ENCODE assay signal across 28 cellular contexts in genomic region chr12:119727600-119728436, GRCh38. TPM values are rescaled to one million over a fixed set of nuclear protein-coding genes. Genes with fewer than 3 reads are reported as not detected.
DNase-seq lines count a peak whose midpoint lies in the region; ATAC-seq and TF ChIP-seq lines count a peak whose summit lies in the region.
"Had no signal": no experiment of that assay in that cellular context is flagged by ENCODE, and none has a peak within 500 bp of the region (broad histone marks: within the 10 kb centered on the region; RNA-seq: fewer than 3 reads in every experiment).

No MANE protein-coding gene starts in this region.

- DNase-seq in GM12865 (ENCODE audit: low read depth) (peak; percentile 23), caudate nucleus (lab: John Stamatoyannopoulos, UW) (peak in 1 of 61 donors; percentile 25), glomerular visceral epithelial cell (ENCODE audit: extremely low spot score) (peak; percentile 9), 8988T (no peak), sciatic nerve (ENCODE audit: low spot score) (no peak), GM10266 (ENCODE audit: extremely low spot score) (no peak), NCI-H1694 (lab: John Stamatoyannopoulos, UW) (no peak)
- DNase-seq in stimulated activated naive B cell treated with anti-CD40 and anti-IgM and Interleukin-4, amounts not matched to agents 10 μg/mL and 1 μg/mL and 100 μg/mL, for 72 hours = no peak
- DNase-seq: activated CD4-positive, alpha-beta memory T cell treated with anti-CD3 and anti-CD28 coated beads, Interleukin-2, amount 10 ng/mL, durations not matched to agents 7 days and 5 days; activated CD4-positive, alpha-beta T cell treated with anti-CD3 and anti-CD28 coated beads for 1 hour; activated CD8-positive, alpha-beta memory T cell treated with anti-CD3 and anti-CD28 coated beads, Interleukin-2, amount 50 U/mL, for 48 hours; CD8-positive, alpha-beta T cell; DMS53; GM23248; heart right ventricle; Kasumi-1; mesenchymal stem cell; MV-4-11; NCI-H146; stimulated activated CD4-positive, alpha-beta T cell treated with anti-CD3 and anti-CD28 coated beads, Interleukin-15, amount 100 ng/mL, for 24 hours; stimulated activated naive CD4-positive, alpha-beta T cell treated with Interleukin-2 at 50 U/mL for 16 hours had no signal

- peaks cover 7 to 17% of the 10 kb centered on the region in 2 donors for H3K4me1 Mint-ChIP-seq in stimulated activated naive B cell treated with anti-CD40 and anti-IgM and Interleukin-4, amounts not matched to agents 10 μg/mL and 1 μg/mL and 100 μg/mL, for 72 hours
- H3K4me1 Mint-ChIP-seq: activated naive CD4-positive, alpha-beta T cell treated with anti-CD3 and anti-CD28 coated beads, Interleukin-2, amount 50 U/mL, for 24 hours; activated T-helper 17 cell treated with anti-CD3 and anti-CD28 coated beads, Interleukin-2, amount 50 U/mL, for 72 hours; neural progenitor cell had no signal

- intact Hi-C loops in sciatic nerve (cut with DNase I) = no loop called here

- no peaks in the 10 kb centered on the region for H3K9me3 Mint-ChIP-seq in stimulated activated naive B cell treated with anti-CD40 and anti-IgM and Interleukin-4, amounts not matched to agents 10 μg/mL and 1 μg/mL and 100 μg/mL, for 72 hours
- H3K9me3 Mint-ChIP-seq: activated CD4-positive, alpha-beta memory T cell treated with anti-CD3 and anti-CD28 coated beads, Interleukin-2, amount 10 ng/mL, durations not matched to agents 7 days and 5 days; activated naive CD4-positive, alpha-beta T cell treated with anti-CD3 and anti-CD28 coated beads, Interleukin-2, amount 50 U/mL, for 24 hours; activated T-helper 17 cell treated with anti-CD3 and anti-CD28 coated beads, Interleukin-2, amount 50 U/mL, for 72 hours; CD8-positive, alpha-beta T cell; neural progenitor cell had no signal

- H3K27me3 Mint-ChIP-seq in stimulated activated naive B cell treated with anti-CD40 and anti-IgM and Interleukin-4, amounts not matched to agents 10 μg/mL and 1 μg/mL and 100 μg/mL, for 72 hours = no peaks in the 10 kb centered on the region
- H3K27me3 Mint-ChIP-seq: activated CD4-positive, alpha-beta memory T cell treated with anti-CD3 and anti-CD28 coated beads, Interleukin-2, amount 10 ng/mL, durations not matched to agents 7 days and 5 days; activated naive CD4-positive, alpha-beta T cell treated with anti-CD3 and anti-CD28 coated beads, Interleukin-2, amount 50 U/mL, for 24 hours; activated T-helper 17 cell treated with anti-CD3 and anti-CD28 coated beads, Interleukin-2, amount 50 U/mL, for 72 hours; B cell had no signal

- H3K4me3 Mint-ChIP-seq in stimulated activated naive B cell treated with anti-CD40 and anti-IgM and Interleukin-4, amounts not matched to agents 10 μg/mL and 1 μg/mL and 100 μg/mL, for 72 hours = no peak overlapping the region
- H3K4me3 Mint-ChIP-seq: activated CD4-positive, alpha-beta memory T cell treated with anti-CD3 and anti-CD28 coated beads, Interleukin-2, amount 10 ng/mL, durations not matched to agents 7 days and 5 days; activated naive CD4-positive, alpha-beta T cell treated with anti-CD3 and anti-CD28 coated beads, Interleukin-2, amount 50 U/mL, for 24 hours; activated T-helper 17 cell treated with anti-CD3 and anti-CD28 coated beads, Interleukin-2, amount 50 U/mL, for 72 hours; B cell; CD8-positive, alpha-beta T cell; neural progenitor cell had no signal

- no peak overlapping the region for H3K27ac Mint-ChIP-seq in stimulated activated naive B cell treated with anti-CD40 and anti-IgM and Interleukin-4, amounts not matched to agents 10 μg/mL and 1 μg/mL and 100 μg/mL, for 72 hours
- H3K27ac Mint-ChIP-seq: activated CD4-positive, alpha-beta memory T cell treated with anti-CD3 and anti-CD28 coated beads, Interleukin-2, amount 10 ng/mL, durations not matched to agents 7 days and 5 days; activated naive CD4-positive, alpha-beta T cell treated with anti-CD3 and anti-CD28 coated beads, Interleukin-2, amount 50 U/mL, for 24 hours; activated T-helper 17 cell treated with anti-CD3 and anti-CD28 coated beads, Interleukin-2, amount 50 U/mL, for 72 hours; B cell; CD8-positive, alpha-beta T cell; neural progenitor cell had no signal

- H3K27ac ChIP-seq in caudate nucleus (ENCODE audit: low read depth, low read length) = peak overlapping the region; percentile 85
- H3K27ac ChIP-seq: GM23248, heart right ventricle, neural progenitor cell, vagina had no signal

- ATAC-seq in stimulated activated naive B cell treated with anti-CD40 and anti-IgM and Interleukin-4, amounts not matched to agents 10 μg/mL and 1 μg/mL and 100 μg/mL, for 72 hours (replicated peaks) = peak; percentile 55 to 56
- no peak for ATAC-seq in sciatic nerve
- ATAC-seq: activated T-helper 17 cell treated with anti-CD3 and anti-CD28 coated beads, Interleukin-2, amount 50 U/mL, for 72 hours; CD8-positive, alpha-beta T cell; heart right ventricle; HepG2; Right ventricle myocardium inferior had no signal

- no peak for TF ChIP-seq CTCF in GM12865 (IDR thresholded peaks at IDR 0.05; ENCODE audit: insufficient read depth, low read depth, low read length, missing control alignments)
- no peak for TF ChIP-seq CTCF in GM10266 (IDR thresholded peaks at IDR 0.05; ENCODE audit: control insufficient read depth, insufficient read depth, low read depth, missing control alignments)

- no peak overlapping the region for H3K4me3 ChIP-seq in GM12865 (ENCODE audit: low read depth, low read length)
- H3K4me3 ChIP-seq: GM23248, heart right ventricle, neural progenitor cell, vagina had no signal

- H3K36me3 Mint-ChIP-seq in stimulated activated naive B cell treated with anti-CD40 and anti-IgM and Interleukin-4, amounts not matched to agents 10 μg/mL and 1 μg/mL and 100 μg/mL, for 72 hours = peaks cover 0 to 4% of the 10 kb centered on the region in 2 donors
- H3K36me3 Mint-ChIP-seq: CD8-positive, alpha-beta T cell had no signal

RNA-seq across cellular contexts. Expression of gene PRKAB1, which starts 59.9 kb away (rescaled TPM):
- total RNA-seq in sciatic nerve = 31.7 TPM

Comparison
In these comparisons a context has a peak if more than half of its experiments do, and no peak if none do; other contexts are left out.
1. DNase-seq: peak in GM12865 (single experiment) and glomerular visceral epithelial cell (single experiment); none in stimulated activated naive B cell treated with anti-CD40 and anti-IgM and Interleukin-4, amounts not matched to agents 10 μg/mL and 1 μg/mL and 100 μg/mL, for 72 hours (single experiment), 8988T (single experiment), sciatic nerve (single experiment), GM10266 (single experiment) and NCI-H1694 (single experiment).